In genomic region chr16:29227756-29228663, GRCh38 we compare ENCODE assay signal across 1 cellular context.
TF ChIP-seq lines count a peak whose summit lies in the region.

No MANE protein-coding gene starts in this region.

TF ChIP-seq in K562, 482 proteins besides CTCF, POLR2A, EP300 and RAD21 (continued from another document):
- TF ChIP-seq PRDM10 (IDR thresholded peaks at IDR 0.05; ENCODE audit: partially characterized antibody) (peak; percentile 77), CXXC5 (CRISPR knock-in tag; IDR thresholded peaks at IDR 0.05) (0 out of 2 replicates have a peak, but pooled peaks have one; percentile 17), TFAP4 (CRISPR knock-in tag; IDR thresholded peaks at IDR 0.05; ENCODE audit: borderline replicate concordance) (peak; percentile 31; the same call in 1 of the 2 replicates), ZNF740 (CRISPR knock-in tag; IDR thresholded peaks at IDR 0.05) (0 out of 2 replicates have a peak, but pooled peaks have one; percentile 10), ZNF740 (tag; IDR thresholded peaks at IDR 0.05) (peak in 1 of 2 experiments; percentile 47; a peak in 1 of 4 replicates)
